Comparison of ENCODE assay signal across 8 cellular contexts in the genomic region with DNA sequence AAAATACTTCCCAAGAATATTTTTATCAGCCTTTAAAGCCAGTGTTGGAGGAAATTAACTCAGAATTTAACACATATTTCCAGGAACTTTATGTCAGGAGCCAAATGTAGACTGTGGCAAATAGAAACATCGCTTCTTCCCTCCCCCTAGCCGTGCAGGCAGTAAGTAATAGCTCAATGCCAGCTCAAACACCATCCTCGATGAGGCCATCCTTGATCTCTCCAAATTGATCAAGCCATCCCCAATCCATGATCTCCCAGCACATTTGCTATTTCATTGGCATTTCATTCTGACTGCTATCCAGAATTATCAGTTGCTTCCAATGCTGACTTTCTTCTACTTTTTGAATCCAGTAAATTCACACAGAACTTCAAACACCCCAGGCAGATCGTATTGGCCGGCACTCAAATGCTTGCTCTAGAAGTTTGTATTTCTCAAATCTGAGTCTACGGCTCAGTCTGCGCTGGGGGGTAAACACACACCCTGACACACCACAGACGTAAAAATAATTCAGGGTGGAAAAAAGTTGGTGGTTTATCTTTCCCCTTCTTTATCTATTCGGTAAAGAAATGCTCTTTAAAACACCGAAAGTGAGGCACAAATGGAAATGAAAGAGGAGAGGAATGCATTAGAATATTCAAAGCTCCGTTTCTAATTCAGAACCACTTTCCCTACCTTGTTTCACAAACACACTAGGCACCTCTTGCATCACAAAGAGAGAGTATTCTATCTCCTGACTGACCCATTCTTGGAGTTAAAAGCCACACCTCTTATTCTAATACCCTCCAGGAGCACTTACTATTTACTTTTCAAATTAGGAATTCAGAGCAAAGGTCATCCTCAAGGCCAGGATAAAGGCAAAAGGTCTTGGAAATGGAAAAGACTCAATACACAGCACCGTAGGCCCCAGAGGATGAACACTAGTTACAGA. TPM values are rescaled to one million over a fixed set of nuclear protein-coding genes. Genes with fewer than 3 reads are reported as not detected.
DNase-seq lines count a peak whose midpoint lies in the region; ATAC-seq, FAIRE-seq and TF ChIP-seq lines count a peak whose summit lies in the region.

No MANE protein-coding gene starts in this region.

- ATAC-seq in A549 (peak; percentile 23 to 53; a peak in 3 of 6 replicates), GM18502 (IDR thresholded peaks at IDR 0.05; ENCODE audit: poor library complexity, unreplicated experiment) (peak; percentile 15), HG03108 (IDR thresholded peaks at IDR 0.05; ENCODE audit: unreplicated experiment) (peak; percentile 18)

- H3K9me3 Mint-ChIP-seq in neural crest cell: no peaks in the 10 kb centered on the region

- 14% methylated on average over 12 of the region's 12 CpGs for WGBS in A549 (ENCODE audit: missing lambda C conversion rate)

- TF ChIP-seq POLR2A in A549 (IDR thresholded peaks at IDR 0.05; ENCODE audit: low read length): no peak

- H3K27me3 Mint-ChIP-seq in neural crest cell (ENCODE audit: low read depth): peaks cover 3% of the 10 kb centered on the region

- no peaks in the 10 kb centered on the region for H3K9me3 ChIP-seq in A549
- H3K9me3 ChIP-seq in SJSA1 (replicated peaks): no peaks in the 10 kb centered on the region

- peak overlapping the region; percentile 99 for H3K27ac Mint-ChIP-seq in neural crest cell (ENCODE audit: unreplicated experiment)

- peak overlapping the region; percentile 95 for H3K4me3 ChIP-seq in A549
- peak overlapping the region; percentile 78 for H3K4me3 ChIP-seq in SJSA1
- peak overlapping the region; percentile 80 for H3K4me3 ChIP-seq in epithelial cell of proximal tubule (ENCODE audit: low read depth, low read length)

- intact Hi-C loops in head of caudate nucleus (cut with DNase I): loop anchor here (10.0 kb wide), 1 partner anchor 53 kb away; the partner anchor contains the start of gene POU4F1

- peaks cover 6% of the 10 kb centered on the region; the same call in 2 of the 3 replicates for H3K4me1 ChIP-seq in A549
- 0 out of 2 replicates have a peak, but pooled peaks cover 9% of the 10 kb centered on the region for H3K4me1 ChIP-seq in SJSA1 (replicated peaks)

- peaks cover 7% of the 10 kb centered on the region for H3K36me3 Mint-ChIP-seq in neural crest cell (ENCODE audit: low read depth)

- TF ChIP-seq RAD21 in A549 (conservative IDR thresholded peaks at IDR 0.05 in 1 of 2, IDR thresholded peaks at IDR 0.05 in 1 of 2): no peak

- 0 out of 2 replicates have a peak, but pooled peaks cover 4% of the 10 kb centered on the region for H3K27me3 ChIP-seq in SJSA1 (replicated peaks)

- POLR2A ChIA-PET in A549 (lab: Yijun Ruan, JAX): no interaction called here

- no peak for TF ChIP-seq CTCF in A549 (IDR thresholded peaks at IDR 0.05)
- no peak for TF ChIP-seq CTCF in epithelial cell of proximal tubule (conservative IDR thresholded peaks at IDR 0.05; ENCODE audit: low read depth, low read length)
- no peak for TF ChIP-seq CTCF in neural crest cell (conservative IDR thresholded peaks at IDR 0.05)
- TF ChIP-seq CTCF in D721Med (IDR thresholded peaks at IDR 0.05; ENCODE audit: insufficient read depth, missing control alignments): no peak

- H3K27ac ChIP-seq in A549 (peak overlapping the region; percentile 91 to 98), SJSA1 (peak overlapping the region; percentile 55)

- no peak for TF ChIP-seq EP300 in A549 (IDR thresholded peaks at IDR 0.05)

- H3K4me1 Mint-ChIP-seq in neural crest cell: peaks cover 28% of the 10 kb centered on the region

- peaks cover 9% of the 10 kb centered on the region; the same call in 1 of the 2 replicates for H3K36me3 ChIP-seq in SJSA1

- peak in 1 of 2 experiments; percentile 13 for DNase-seq in A549 (ENCODE audit: low read depth in 1 of 2, low spot score in 1 of 2)
- DNase-seq in SJSA1 (ENCODE audit: low read depth in 1 of 2, low spot score in 2 of 2): peak in 1 of 2 experiments; percentile 1
- DNase-seq in epithelial cell of proximal tubule (ENCODE audit: low read depth): no peak
- DNase-seq in neural crest cell (ENCODE audit: low read depth, low spot score): no peak
- no peak for DNase-seq in D721Med (ENCODE audit: insufficient read length, low spot score)
- no peak for DNase-seq in head of caudate nucleus

- FAIRE-seq in A549 (lab: Jason Lieb, UNC) (no peak), D721Med (lab: Jason Lieb, UNC) (no peak)

- CTCF ChIA-PET in A549 (lab: Yijun Ruan, JAX): no interaction called here

- H3K4me2 ChIP-seq in A549: peak overlapping the region; percentile 96

- peak overlapping the region; percentile 97 for H3K4me3 Mint-ChIP-seq in neural crest cell

TF ChIP-seq in A549, 52 proteins besides CTCF, POLR2A, EP300 and RAD21:
- TF ChIP-seq JUNB (IDR thresholded peaks at IDR 0.05) (no peak), NPAS2 (CRISPR knock-in tag; IDR thresholded peaks at IDR 0.05; ENCODE audit: borderline replicate concordance) (no peak), RFX5 (IDR thresholded peaks at IDR 0.05) (no peak), RNF2 (IDR thresholded peaks at IDR 0.05; ENCODE audit: borderline replicate concordance, low read depth) (no peak), MAFK (IDR thresholded peaks at IDR 0.05; ENCODE audit: partially characterized antibody) (no peak), ESRRA (IDR thresholded peaks at IDR 0.05; ENCODE audit: borderline replicate concordance, low read length) (no peak), FOXS1 (CRISPR knock-in tag; IDR thresholded peaks at IDR 0.05) (no peak), ZC3H11A (IDR thresholded peaks at IDR 0.05) (no peak)

RNA-seq across cellular contexts. Expression of gene OBI1, which starts 1.0 kb away (rescaled TPM):
- polyA plus RNA-seq in A549 (2011; rRNA removed) (10.6 and 13.9 TPM in 2 replicates), A549 (2017; fragmentation: RNase III; extraction: RNeasy Plus Mini Kit Qiagen cat#74134 plus additional on column Dnase treatment) (8.6 to 9.1 TPM (median 8.7 TPM) in 3 replicates)
- polyA plus RNA-seq in A549 (2012; cell fraction: cytosol; rRNA removed): 1.8 TPM in 2 replicates
- 1.1 and 1.6 TPM in 2 replicates for polyA plus RNA-seq in A549 (2012; cell fraction: nucleus; rRNA removed)
- 9.3 and 11.3 TPM in 2 replicates for polyA minus RNA-seq in A549 (2011; rRNA and poly(A)+ RNA removed)
- 19.0 and 20.1 TPM in 2 replicates for total RNA-seq in SJSA1 (2014; rRNA removed; shearing (Covaris generic))
- total RNA-seq in epithelial cell of proximal tubule (14.1 and 15.3 TPM in 2 replicates), neural crest cell (26.1 and 28.4 TPM in 2 replicates)

RNA-seq across cellular contexts. Expression of gene POU4F1, which starts 54.6 kb away (rescaled TPM):
- polyA plus RNA-seq in A549 (2011; rRNA removed): 1.2 TPM in 2 replicates
- polyA plus RNA-seq in A549 (2012; cell fraction: cytosol; rRNA removed): 0.36 and 0.49 TPM in 2 replicates
- 1.2 and 1.9 TPM in 2 replicates for polyA plus RNA-seq in A549 (2012; cell fraction: nucleus; rRNA removed)
- polyA plus RNA-seq in A549 (2017; fragmentation: RNase III; extraction: RNeasy Plus Mini Kit Qiagen cat#74134 plus additional on column Dnase treatment): 1.4 to 1.6 TPM (median 1.5 TPM) in 3 replicates
- polyA minus RNA-seq in A549 (2011; rRNA and poly(A)+ RNA removed): 0.19 and 0.25 TPM in 2 replicates
- not detected in 2 replicates for total RNA-seq in SJSA1 (2014; rRNA removed; shearing (Covaris generic))
- total RNA-seq in epithelial cell of proximal tubule: under 0.01 TPM in 1 of 2 replicates, not detected in the other
- 0.19 and 0.41 TPM in 2 replicates for total RNA-seq in neural crest cell
